Comparison of ENCODE assay signal across 8 cellular contexts in genomic region chr12:111437816-111438454, GRCh38. TPM values are rescaled to one million over a fixed set of nuclear protein-coding genes. Genes with fewer than 3 reads are reported as not detected.
DNase-seq lines count a peak whose midpoint lies in the region; ATAC-seq, FAIRE-seq and TF ChIP-seq lines count a peak whose summit lies in the region.

No MANE protein-coding gene starts in this region.

- no peak for FAIRE-seq in D721Med (lab: Jason Lieb, UNC)

- TF ChIP-seq CTCF in SK-N-SH (IDR thresholded peaks at IDR 0.05) (no peak), esophagus muscularis mucosa (IDR thresholded peaks at IDR 0.05) (no peak), D721Med (IDR thresholded peaks at IDR 0.05; ENCODE audit: insufficient read depth, missing control alignments) (no peak)

- in situ Hi-C loops in GM23248 (cut with MboI) = no loop called here

- H3F3A ChIP-seq in GM23248 (ENCODE audit: insufficient read depth) = peaks cover 68% of the 10 kb centered on the region
- peaks cover 43% of the 10 kb centered on the region for H3F3A ChIP-seq in SK-N-SH (replicated peaks; ENCODE audit: insufficient read depth)

- POLR2A ChIA-PET in SK-N-SH (lab: Yijun Ruan, JAX) = no interaction called here

- DNase-seq in GM23248 (peak; percentile 92), SK-N-SH (no peak), esophagus muscularis mucosa (ENCODE audit: extremely low spot score) (no peak), pulmonary artery endothelial cell (ENCODE audit: low read depth, low spot score) (peak; percentile 91), D721Med (ENCODE audit: insufficient read length, low spot score) (no peak)
- DNase-seq in activated CD8-positive, alpha-beta memory T cell treated with anti-CD3 and anti-CD28 coated beads, Interleukin-2, amount 50 U/mL, for 4 hours = no peak

- peaks cover 4% of the 10 kb centered on the region; the same call in 1 of the 2 replicates for H4K20me1 ChIP-seq in GM23248 (ENCODE audit: insufficient read depth)
- H4K20me1 ChIP-seq in SK-N-SH (ENCODE audit: insufficient read depth) = peaks cover 100% of the 10 kb centered on the region

- ATAC-seq in GM21367 (IDR thresholded peaks at IDR 0.05; ENCODE audit: unreplicated experiment) (no peak), GM19397 (IDR thresholded peaks at IDR 0.05; ENCODE audit: unreplicated experiment) (no peak)

- H3K4me2 ChIP-seq in GM23248 (ENCODE audit: unreplicated experiment) (no peak overlapping the region), SK-N-SH (peak overlapping the region; percentile 30)

- CTCF ChIA-PET in SK-N-SH (lab: Yijun Ruan, JAX) = interaction anchor here (28.3 kb wide), 1 partner anchor 36 kb away, joined by 618 read pairs; the partner anchor contains the start of gene SH2B3

- H3K9ac ChIP-seq in GM23248 (peak overlapping the region; percentile 36; the same call in 1 of the 2 replicates), SK-N-SH (no peak overlapping the region)

- no peak overlapping the region for H2AFZ ChIP-seq in GM23248
- H2AFZ ChIP-seq in SK-N-SH (ENCODE audit: low read depth) = no peak overlapping the region

- no peaks in the 10 kb centered on the region for H3K27me3 ChIP-seq in GM23248 (replicated peaks; ENCODE audit: insufficient read depth)
- H3K27me3 ChIP-seq in SK-N-SH (ENCODE audit: insufficient read depth) = no peaks in the 10 kb centered on the region
- no peaks in the 10 kb centered on the region for H3K27me3 ChIP-seq in esophagus muscularis mucosa

- H3K4me1 ChIP-seq in GM23248 (ENCODE audit: insufficient read depth) = peaks cover 52% of the 10 kb centered on the region
- peaks cover 33 to 39% of the 10 kb centered on the region in 2 experiments for H3K4me1 ChIP-seq in SK-N-SH (ENCODE audit: control insufficient read depth in 1 of 2, insufficient read depth in 2 of 2, low read depth in 1 of 2, low read length in 1 of 2)
- H3K4me1 ChIP-seq in esophagus muscularis mucosa = peaks cover 85 to 99% (median 98%) of the 10 kb centered on the region in 4 donors

- no peaks in the 10 kb centered on the region for H3K36me3 ChIP-seq in GM23248 (ENCODE audit: low read depth)
- peaks cover 6 to 8% of the 10 kb centered on the region in 2 experiments for H3K36me3 ChIP-seq in SK-N-SH (replicated peaks in 1 of 2; ENCODE audit: control insufficient read depth in 1 of 2, insufficient read depth in 2 of 2, low read length in 1 of 2)
- H3K36me3 ChIP-seq in esophagus muscularis mucosa = peaks cover 0 to 27% (median 9%) of the 10 kb centered on the region in 4 donors

- H3K4me3 ChIP-seq in GM23248 = no peak overlapping the region
- no peak overlapping the region for H3K4me3 ChIP-seq in SK-N-SH (ENCODE audit: low read depth in 2 of 2, low read length in 1 of 2)
- H3K4me3 ChIP-seq in esophagus muscularis mucosa = no peak overlapping the region

- no peak for TF ChIP-seq RAD21 in SK-N-SH (IDR thresholded peaks at IDR 0.05; ENCODE audit: low read length)

- peaks cover 100% of the 10 kb centered on the region for H3K79me2 ChIP-seq in GM23248 (ENCODE audit: insufficient read depth)
- H3K79me2 ChIP-seq in SK-N-SH (ENCODE audit: insufficient read depth) = peaks cover 100% of the 10 kb centered on the region

- H3K27ac ChIP-seq in GM23248 (peak overlapping the region; percentile 57), SK-N-SH (ENCODE audit: low read depth in 2 of 2, low read length in 1 of 2) (peak overlapping the region in 1 of 2 experiments; percentile 50; a peak in 2 of 4 replicates), esophagus muscularis mucosa (replicated peaks in 1 of 4) (peak overlapping the region; percentile 18 to 35 (median 30))

- no peaks in the 10 kb centered on the region for H3K9me2 ChIP-seq in GM23248 (ENCODE audit: insufficient read depth)
- H3K9me2 ChIP-seq in SK-N-SH = no peaks in the 10 kb centered on the region

- TF ChIP-seq EP300 in SK-N-SH (IDR thresholded peaks at IDR 0.05; ENCODE audit: borderline replicate concordance in 1 of 2, low read depth in 1 of 2, low read length in 1 of 2) = no peak
- TF ChIP-seq EP300 in esophagus muscularis mucosa (IDR thresholded peaks at IDR 0.05) = no peak

- 33 to 35% methylated on average over 5 to 8 of the region's 8 CpGs for WGBS in GM23248 (ENCODE audit: low coverage in 1 of 2, low lambda C conversion rate in 2 of 2, missing lambda C conversion rate in 2 of 2), 2 experiments
- WGBS in SK-N-SH (ENCODE audit: low lambda C conversion rate) = 57% methylated on average over 6 of the region's 8 CpGs
- WGBS in esophagus muscularis mucosa = 63% methylated on average over 6 of the region's 8 CpGs

- intact Hi-C loops in esophagus muscularis mucosa (cut with DNase I) = no loop called here

- H3K9me3 ChIP-seq in GM23248 (ENCODE audit: low read depth) = no peaks in the 10 kb centered on the region
- no peaks in the 10 kb centered on the region for H3K9me3 ChIP-seq in SK-N-SH
- no peaks in the 10 kb centered on the region for H3K9me3 ChIP-seq in esophagus muscularis mucosa

- TF ChIP-seq POLR2A in esophagus muscularis mucosa (IDR thresholded peaks at IDR 0.05; ENCODE audit: low read depth) = no peak

TF ChIP-seq in SK-N-SH, 30 proteins besides CTCF, POLR2A, EP300 and RAD21:
- no peak for TF ChIP-seq RFX5 (IDR thresholded peaks at IDR 0.05; ENCODE audit: low read length)
- no peak for TF ChIP-seq GABPA (IDR thresholded peaks at IDR 0.05; ENCODE audit: low read depth)
- TF ChIP-seq YY1 (IDR thresholded peaks at IDR 0.05; ENCODE audit: low read depth) = no peak
- peak; percentile 37; the same call in 1 of the 2 replicates for TF ChIP-seq JUND (IDR thresholded peaks at IDR 0.05)
- no peak for TF ChIP-seq FOXM1 (IDR thresholded peaks at IDR 0.05; ENCODE audit: low read depth)
- TF ChIP-seq SMC3 (IDR thresholded peaks at IDR 0.05; ENCODE audit: low read depth, low read length) = no peak
- TF ChIP-seq REST (IDR thresholded peaks at IDR 0.05; ENCODE audit: low read depth, low read length) = no peak
- peak; percentile 56; the same call in 1 of the 2 replicates for TF ChIP-seq FOSL2 (IDR thresholded peaks at IDR 0.05; ENCODE audit: borderline replicate concordance, low read depth)
- no peak for TF ChIP-seq USF1 (IDR thresholded peaks at IDR 0.05; ENCODE audit: borderline replicate concordance, low read depth)
- TF ChIP-seq MAX (IDR thresholded peaks at IDR 0.05; ENCODE audit: low read depth) = no peak; the same call in 1 of the 2 replicates
- TF ChIP-seq NRF1 (IDR thresholded peaks at IDR 0.05; ENCODE audit: low read depth, low read length) = no peak
- TF ChIP-seq SIN3A (IDR thresholded peaks at IDR 0.05; ENCODE audit: borderline replicate concordance, low read depth, low read length) = no peak; the same call in 1 of the 2 replicates
- no peak for TF ChIP-seq FOXJ3 (CRISPR knock-in tag; IDR thresholded peaks at IDR 0.05)

RNA-seq across cellular contexts. Expression of gene SH2B3, which starts 32.2 kb away (rescaled TPM):
- 39.1 and 42.8 TPM in 2 replicates for total RNA-seq in GM23248 (2014; rRNA removed; shearing (Covaris generic))
- 9.2 and 9.4 TPM in 2 replicates for polyA plus RNA-seq in GM23248 (2016; fragmentation: Nextera tagmentation; extraction: Ambion mirVana)
- 14.4 and 15.6 TPM in 2 replicates for polyA plus RNA-seq in SK-N-SH (2012; rRNA removed)
- 14.9 and 18.4 TPM in 2 replicates for polyA plus RNA-seq in SK-N-SH (2012; cell fraction: cytosol; rRNA removed)
- 19.2 and 26.6 TPM in 2 replicates for polyA plus RNA-seq in SK-N-SH (2012; cell fraction: nucleus; rRNA removed)
- total RNA-seq in esophagus muscularis mucosa = 10 to 100 TPM; 24.9 to 49.4 (median 41.8) TPM
- total RNA-seq in pulmonary artery endothelial cell = 66.9 and 79.4 TPM in 2 replicates

Comparison
In these comparisons a context has a peak if more than half of its experiments do, and no peak if none do; other contexts are left out.
1. DNase-seq: peak in GM23248 (single experiment) and pulmonary artery endothelial cell (single experiment); none in SK-N-SH (single experiment), esophagus muscularis mucosa (single experiment), activated CD8-positive, alpha-beta memory T cell treated with anti-CD3 and anti-CD28 coated beads, Interleukin-2, amount 50 U/mL, for 4 hours (single experiment) and D721Med (single experiment).